1 cellular context compared by ENCODE assay signal in genomic region chr11:95991545-95991944, GRCh38.
TF ChIP-seq lines count a peak whose summit lies in the region.

No MANE protein-coding gene starts in this region.

TF ChIP-seq in IMR-90, 13 proteins besides CTCF, POLR2A, EP300 and RAD21:
- TF ChIP-seq CEBPB (IDR thresholded peaks at IDR 0.05; ENCODE audit: low read depth, low read length) = peak; percentile 34; the same call in 1 of the 2 replicates
- TF ChIP-seq, protein P1, sequence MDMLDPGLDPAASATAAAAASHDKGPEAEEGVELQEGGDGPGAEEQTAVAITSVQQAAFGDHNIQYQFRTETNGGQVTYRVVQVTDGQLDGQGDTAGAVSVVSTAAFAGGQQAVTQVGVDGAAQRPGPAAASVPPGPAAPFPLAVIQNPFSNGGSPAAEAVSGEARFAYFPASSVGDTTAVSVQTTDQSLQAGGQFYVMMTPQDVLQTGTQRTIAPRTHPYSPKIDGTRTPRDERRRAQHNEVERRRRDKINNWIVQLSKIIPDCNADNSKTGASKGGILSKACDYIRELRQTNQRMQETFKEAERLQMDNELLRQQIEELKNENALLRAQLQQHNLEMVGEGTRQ (IDR thresholded peaks at IDR 0.05; ENCODE audit: low read depth, low read length) = no peak
